Comparison of ENCODE assay signal across 29 cellular contexts in the genomic region with DNA sequence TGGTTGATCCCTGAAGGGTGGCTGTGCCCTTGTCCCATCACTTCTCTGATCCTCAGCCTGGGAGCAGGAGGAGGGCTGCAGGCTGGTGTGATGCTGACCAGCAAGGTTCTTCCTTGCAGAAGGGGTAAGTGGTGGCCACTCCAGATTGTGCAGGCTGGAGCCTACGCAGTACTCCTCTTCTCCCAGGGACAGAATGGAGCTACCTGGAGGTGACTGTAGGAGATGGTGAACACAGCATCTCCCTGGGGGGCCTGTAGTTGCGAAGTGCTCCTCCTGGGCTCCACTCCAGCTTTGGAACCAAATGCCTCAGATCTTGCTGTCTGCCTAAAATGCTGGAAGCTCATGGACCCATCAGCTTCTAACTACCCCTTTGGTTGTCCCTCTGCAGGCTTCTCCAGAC.
"Had no signal": no experiment of that assay in that cellular context is flagged by ENCODE, and none has a peak within 500 bp of the region (broad histone marks: within the 10 kb centered on the region; RNA-seq: fewer than 3 reads in every experiment).

No MANE protein-coding gene starts in this region.

- H3K27me3 ChIP-seq: neutrophil, ovary, pancreas, right atrium auricular region, right lobe of liver, sigmoid colon had no signal

- H2AFZ ChIP-seq: neural progenitor cell, parathyroid adenoma had no signal

- H3K4me3 ChIP-seq: neural progenitor cell, ovary, pancreas, prostate gland, psoas muscle, right atrium auricular region, right lobe of liver, sigmoid colon, skin epidermis, smooth muscle cell, spleen had no signal

- H3K4me1 ChIP-seq: pancreas, parathyroid adenoma, prostate gland, psoas muscle, right atrium auricular region, right lobe of liver, sigmoid colon, spleen had no signal

- H3K27ac ChIP-seq: neural progenitor cell, neutrophil, ovary, pancreas, parathyroid adenoma, prostate gland, psoas muscle, right atrium auricular region, right lobe of liver, sigmoid colon, skin epidermis, spleen had no signal

- H3K9ac ChIP-seq: neural progenitor cell, parathyroid adenoma had no signal

- H3K9me3 ChIP-seq: neutrophil, ovary, pancreas, prostate gland, right lobe of liver, sigmoid colon had no signal

- H3K36me3 ChIP-seq: neural progenitor cell, neutrophil, ovary, pancreas, prostate gland, right atrium auricular region, right lobe of liver, sigmoid colon, spleen had no signal

- FAIRE-seq: pancreas, small intestine had no signal

- DNase-seq: naive B cell; naive thymus-derived CD4-positive, alpha-beta T cell; naive thymus-derived CD8-positive, alpha-beta T cell; natural killer cell; nephron progenitor cell; nucleus accumbens; occipital lobe; ovary; pancreas; psoas muscle; retina; right cardiac atrium; right lobe of liver; sigmoid colon; small intestine; spleen; stimulated activated CD4-positive, alpha-beta T cell treated with anti-CD3 and anti-CD28 coated beads, Interleukin-12 subunit alpha, Interleukin-12 subunit beta, amount 100 ng/mL, for 4 hours; stimulated activated CD4-positive, alpha-beta T cell treated with anti-CD3 and anti-CD28 coated beads, Interleukin-15, amount 100 ng/mL, for 24 hours; stimulated activated CD4-positive, alpha-beta T cell treated with anti-CD3 and anti-CD28 coated beads, Interleukin-1b, Interleukin-23, amount 100 ng/mL, for 48 hours; stimulated activated CD4-positive, alpha-beta T cell treated with anti-CD3 and anti-CD28 coated beads, Interleukin-2, amount 100 ng/mL, for 24 hours had no signal

- H3K4me2 ChIP-seq: neural progenitor cell, smooth muscle cell had no signal

- ATAC-seq: naive thymus-derived CD4-positive, alpha-beta T cell; naive thymus-derived CD8-positive, alpha-beta T cell; natural killer cell; natural killer cell treated with Interleukin-12 subunit alpha and Interleukin-12 subunit beta and Interleukin-15 and Interleukin-18, amount 100 ng/mL, for 72 hours; pancreas; psoas muscle; right cardiac atrium; sciatic nerve had no signal
